In the genomic region with DNA sequence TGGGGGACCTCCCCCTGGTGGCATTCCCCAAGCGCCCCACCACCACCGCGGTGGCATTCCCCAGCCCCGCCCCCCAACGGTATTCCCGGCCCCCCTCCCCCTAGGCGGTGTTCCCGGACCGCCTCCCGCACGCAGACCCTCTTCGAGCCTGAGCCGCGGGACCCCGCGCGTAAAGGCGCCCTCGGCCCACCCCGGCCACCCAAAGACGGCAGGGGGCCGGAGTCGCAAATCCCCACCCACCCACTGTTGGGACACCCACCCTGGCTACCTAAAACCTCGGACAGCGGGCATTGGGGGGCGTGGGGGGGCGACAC, we compare ENCODE assay signal across 1 cellular context.
TF ChIP-seq lines count a peak whose summit lies in the region.

No MANE protein-coding gene starts in this region.

TF ChIP-seq in HepG2, 621 proteins besides CTCF, POLR2A, EP300 and RAD21 (continued from another document):
- TF ChIP-seq ZNF574 (CRISPR knock-in tag; IDR thresholded peaks at IDR 0.05): no peak
- TF ChIP-seq ZNF781 (CRISPR knock-in tag; IDR thresholded peaks at IDR 0.05; ENCODE audit: borderline replicate concordance, not compliant biosample characterization): no peak
- TF ChIP-seq, protein P1, sequence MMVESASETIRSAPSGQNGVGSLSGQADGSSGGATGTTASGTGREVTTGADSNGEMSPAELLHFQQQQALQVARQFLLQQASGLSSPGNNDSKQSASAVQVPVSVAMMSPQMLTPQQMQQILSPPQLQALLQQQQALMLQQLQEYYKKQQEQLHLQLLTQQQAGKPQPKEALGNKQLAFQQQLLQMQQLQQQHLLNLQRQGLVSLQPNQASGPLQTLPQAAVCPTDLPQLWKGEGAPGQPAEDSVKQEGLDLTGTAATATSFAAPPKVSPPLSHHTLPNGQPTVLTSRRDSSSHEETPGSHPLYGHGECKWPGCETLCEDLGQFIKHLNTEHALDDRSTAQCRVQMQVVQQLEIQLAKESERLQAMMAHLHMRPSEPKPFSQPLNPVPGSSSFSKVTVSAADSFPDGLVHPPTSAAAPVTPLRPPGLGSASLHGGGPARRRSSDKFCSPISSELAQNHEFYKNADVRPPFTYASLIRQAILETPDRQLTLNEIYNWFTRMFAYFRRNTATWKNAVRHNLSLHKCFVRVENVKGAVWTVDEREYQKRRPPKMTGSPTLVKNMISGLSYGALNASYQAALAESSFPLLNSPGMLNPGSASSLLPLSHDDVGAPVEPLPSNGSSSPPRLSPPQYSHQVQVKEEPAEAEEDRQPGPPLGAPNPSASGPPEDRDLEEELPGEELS (CRISPR knock-in tag; IDR thresholded peaks at IDR 0.05): no peak
- no peak for TF ChIP-seq TERF1 (CRISPR knock-in tag; IDR thresholded peaks at IDR 0.05)
- TF ChIP-seq TCF7 (IDR thresholded peaks at IDR 0.05; ENCODE audit: low read depth): no peak
- TF ChIP-seq ZNF446 (CRISPR knock-in tag; IDR thresholded peaks at IDR 0.05): no peak
- no peak for TF ChIP-seq NFATC3 (CRISPR knock-in tag; IDR thresholded peaks at IDR 0.05)
